18 cellular contexts compared by ENCODE assay signal in genomic region chr5:38423536-38424178, GRCh38.
"Had no signal": no experiment of that assay in that cellular context is flagged by ENCODE, and none has a peak within 500 bp of the region (broad histone marks: within the 10 kb centered on the region; RNA-seq: fewer than 3 reads in every experiment).

No MANE protein-coding gene starts in this region.

- H3K4me1 Mint-ChIP-seq: activated naive CD8-positive, alpha-beta T cell treated with anti-CD3 and anti-CD28 coated beads, Interleukin-2, amount 50 U/mL, for 24 hours; natural killer cell had no signal

- H3K9me3 ChIP-seq: esophagus squamous epithelium, stomach, thoracic aorta had no signal

- DNase-seq: activated CD4-positive, alpha-beta T cell treated with anti-CD3 and anti-CD28 coated beads, Interleukin-2, amount 50 U/mL, for 1 hour; activated CD8-positive, alpha-beta memory T cell treated with anti-CD3 and anti-CD28 coated beads for 24 hours; activated naive CD4-positive, alpha-beta T cell treated with anti-CD3 and anti-CD28 coated beads for 36 hours; activated naive CD8-positive, alpha-beta T cell treated with anti-CD3 and anti-CD28 coated beads, Interleukin-2, amount 50 U/mL, for 24 hours; aorta; cortex of kidney; effector CD4-positive, alpha-beta T cell; esophagus squamous epithelium; hippocampal formation; natural killer cell; nucleus accumbens; right cardiac atrium; small intestine; stomach; T-cell; T-helper 9 cell had no signal

- H3K9me3 Mint-ChIP-seq: activated naive CD4-positive, alpha-beta T cell treated with anti-CD3 and anti-CD28 coated beads for 36 hours; activated naive CD8-positive, alpha-beta T cell treated with anti-CD3 and anti-CD28 coated beads, Interleukin-2, amount 50 U/mL, for 24 hours; natural killer cell; T-cell had no signal

- H3K27me3 ChIP-seq: cardiac muscle cell, esophagus squamous epithelium had no signal

- H3K27ac ChIP-seq: cardiac muscle cell, esophagus squamous epithelium, stomach, thoracic aorta had no signal

- H3K27ac Mint-ChIP-seq: activated naive CD4-positive, alpha-beta T cell treated with anti-CD3 and anti-CD28 coated beads for 36 hours; activated naive CD8-positive, alpha-beta T cell treated with anti-CD3 and anti-CD28 coated beads, Interleukin-2, amount 50 U/mL, for 24 hours; natural killer cell; T-cell had no signal

- H3K36me3 ChIP-seq: cardiac muscle cell, esophagus squamous epithelium, stomach, thoracic aorta had no signal

- H3K4me1 ChIP-seq: esophagus squamous epithelium, stomach had no signal

- H3K36me3 Mint-ChIP-seq: natural killer cell, T-cell had no signal

- H3K4me3 Mint-ChIP-seq: activated naive CD4-positive, alpha-beta T cell treated with anti-CD3 and anti-CD28 coated beads for 36 hours; activated naive CD8-positive, alpha-beta T cell treated with anti-CD3 and anti-CD28 coated beads, Interleukin-2, amount 50 U/mL, for 24 hours; natural killer cell; T-cell had no signal

- H3K4me3 ChIP-seq: cardiac muscle cell, esophagus squamous epithelium, stomach, thoracic aorta had no signal
